8 cellular contexts compared by ENCODE assay signal in the genomic region with DNA sequence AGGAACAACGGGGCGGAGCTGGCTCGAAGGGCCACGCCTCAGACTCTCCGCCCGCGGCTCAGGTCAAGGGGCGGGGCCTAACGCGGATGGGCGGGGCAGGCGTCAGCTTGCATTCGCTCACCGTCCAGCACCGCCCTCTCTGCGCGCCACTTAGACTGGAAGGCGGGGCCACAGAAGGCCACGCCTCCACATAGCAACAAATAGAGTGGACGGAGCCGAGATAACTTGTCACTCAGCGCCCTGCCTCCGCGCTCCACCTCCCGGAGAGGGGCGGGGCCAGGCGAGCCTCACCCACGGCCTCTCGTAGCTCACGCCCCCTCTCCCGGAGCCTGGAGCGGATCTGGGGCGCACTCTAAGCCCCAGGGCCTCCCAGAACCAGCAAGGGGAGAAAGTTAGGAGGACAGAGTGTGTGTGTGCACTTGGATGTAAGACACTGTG. TPM values are rescaled to one million over a fixed set of nuclear protein-coding genes. Genes with fewer than 3 reads are reported as not detected.
DNase-seq lines count a peak whose midpoint lies in the region; ATAC-seq lines count a peak whose summit lies in the region.

No MANE protein-coding gene starts in this region.

- no peaks in the 10 kb centered on the region for H3K36me3 ChIP-seq in CD8-positive, alpha-beta memory T cell (ENCODE audit: insufficient read depth, low read length)

- no peaks in the 10 kb centered on the region for H3K9me3 Mint-ChIP-seq in CD8-positive, alpha-beta memory T cell

- peak overlapping the region; percentile 74 to 99 (median 96) for H3K27ac Mint-ChIP-seq in CD8-positive, alpha-beta memory T cell

- H3K27me3 Mint-ChIP-seq in CD8-positive, alpha-beta memory T cell: peaks cover 9 to 16% of the 10 kb centered on the region in 2 donors

- H3K4me1 ChIP-seq in CD8-positive, alpha-beta memory T cell (ENCODE audit: insufficient read depth, low read length): peaks cover 22% of the 10 kb centered on the region

- peak overlapping the region; percentile 69 to 94 (median 86) for H3K4me3 Mint-ChIP-seq in CD8-positive, alpha-beta memory T cell

- peak; percentile 99 to 100 (median 99) for DNase-seq in CD8-positive, alpha-beta memory T cell
- DNase-seq in HT1080 (ENCODE audit: low read depth) (peak; percentile 97), medulla oblongata (ENCODE audit: extremely low spot score) (peak; percentile 100)
- peak; percentile 82 for DNase-seq in NK-92 treated with Interleukin-12 subunit alpha and Interleukin-12 subunit beta, amount 100 ng/mL, for 24 hours (lab: John Stamatoyannopoulos, UW)
- peak; percentile 97 to 99 for DNase-seq in activated CD8-positive, alpha-beta memory T cell treated with anti-CD3 and anti-CD28 coated beads for 4 hours (ENCODE audit: low read depth in 2 of 2)
- peak; percentile 99 for DNase-seq in effector CD8-positive, alpha-beta T cell (lab: John Stamatoyannopoulos, UW)
- DNase-seq in stimulated activated CD4-positive, alpha-beta T cell treated with anti-CD3 and anti-CD28 coated beads, TNF-alpha, amount 100 ng/mL, for 4 hours (ENCODE audit: low read depth in 3 of 3): peak; percentile 99 to 100 (median 99)

- peak; percentile 85 for ATAC-seq in GM21381 (IDR thresholded peaks at IDR 0.05; ENCODE audit: unreplicated experiment)

- peak overlapping the region; percentile 87 for H3K27ac ChIP-seq in CD8-positive, alpha-beta memory T cell (ENCODE audit: low read depth, low read length)

- H3K9me3 ChIP-seq in CD8-positive, alpha-beta memory T cell (ENCODE audit: low read length): no peaks in the 10 kb centered on the region

- CTCF ChIA-PET in CD8-positive, alpha-beta memory T cell (lab: Charles Lee): interaction anchor here (0.9 to 4.4 kb wide), 17 partner anchors 10 to 679 kb away, joined by 3 to 46 read pairs (median 4); no protein-coding TSS in a partner anchor

- H3K36me3 Mint-ChIP-seq in CD8-positive, alpha-beta memory T cell: peaks cover 0 to 4% (median 1%) of the 10 kb centered on the region in 3 donors

- peaks cover 3% of the 10 kb centered on the region for H3K27me3 ChIP-seq in CD8-positive, alpha-beta memory T cell (ENCODE audit: insufficient read depth, low read length, poor library complexity, severe bottlenecking)

- H3K4me3 ChIP-seq in CD8-positive, alpha-beta memory T cell (ENCODE audit: low read length): peak overlapping the region; percentile 84

- peaks cover 23 to 32% (median 25%) of the 10 kb centered on the region in 3 donors for H3K4me1 Mint-ChIP-seq in CD8-positive, alpha-beta memory T cell

- POLR2A ChIA-PET in CD8-positive, alpha-beta memory T cell (lab: Charles Lee): interaction anchor here (0.5 to 3.8 kb wide), 12 partner anchors 23 to 333 kb away, joined by 3 to 27 read pairs (median 5); a partner anchor contains a TSS

RNA-seq across cellular contexts. Expression of a gene that starts 0.3 kb away (rescaled TPM):
- 10 to 100 TPM; 17.4 to 18.9 TPM for total RNA-seq in CD8-positive, alpha-beta memory T cell
- 22.8 TPM for polyA plus RNA-seq in CD8-positive, alpha-beta memory T cell
- total RNA-seq in HT1080 (2014; rRNA removed; shearing (Covaris generic)): 44.5 and 48.3 TPM in 2 replicates
- polyA plus RNA-seq in HT1080 (2015; cell fraction: cytosol; rRNA removed): 40.3 and 48.6 TPM in 2 replicates
- 30.7 TPM in 2 replicates for polyA plus RNA-seq in HT1080 (2015; cell fraction: nucleus; rRNA removed)

RNA-seq across cellular contexts. Expression of a gene that starts 1.0 kb away (rescaled TPM):
- total RNA-seq in CD8-positive, alpha-beta memory T cell: 1 to 10 TPM in 1 of 2 experiments, under 1 TPM in 1; 0.49 to 1.2 TPM
- not detected for polyA plus RNA-seq in CD8-positive, alpha-beta memory T cell
- total RNA-seq in HT1080 (2014; rRNA removed; shearing (Covaris generic)): 0.23 TPM in 1 of 2 replicates, not detected in the other
- 0.03 and 0.10 TPM in 2 replicates for polyA plus RNA-seq in HT1080 (2015; cell fraction: cytosol; rRNA removed)
- 0.17 and 0.64 TPM in 2 replicates for polyA plus RNA-seq in HT1080 (2015; cell fraction: nucleus; rRNA removed)

RNA-seq across cellular contexts. Expression of a gene that starts 21.7 kb away (rescaled TPM):
- 1 to 10 TPM; 7.0 to 8.5 TPM for total RNA-seq in CD8-positive, alpha-beta memory T cell
- polyA plus RNA-seq in CD8-positive, alpha-beta memory T cell: 9.5 TPM
- 8.4 and 12.0 TPM in 2 replicates for total RNA-seq in HT1080 (2014; rRNA removed; shearing (Covaris generic))
- 7.7 and 10.2 TPM in 2 replicates for polyA plus RNA-seq in HT1080 (2015; cell fraction: cytosol; rRNA removed)
- 8.3 and 9.0 TPM in 2 replicates for polyA plus RNA-seq in HT1080 (2015; cell fraction: nucleus; rRNA removed)

RNA-seq across cellular contexts. Expression of a gene that starts 40.0 kb away (rescaled TPM):
- 10 to 100 TPM; 15.9 to 17.8 TPM for total RNA-seq in CD8-positive, alpha-beta memory T cell
- 13.0 TPM for polyA plus RNA-seq in CD8-positive, alpha-beta memory T cell
- 9.9 and 13.6 TPM in 2 replicates for total RNA-seq in HT1080 (2014; rRNA removed; shearing (Covaris generic))
- 10.2 and 12.1 TPM in 2 replicates for polyA plus RNA-seq in HT1080 (2015; cell fraction: cytosol; rRNA removed)
- 6.2 and 7.7 TPM in 2 replicates for polyA plus RNA-seq in HT1080 (2015; cell fraction: nucleus; rRNA removed)

RNA-seq across cellular contexts. Expression of a gene that starts 52.6 kb away (rescaled TPM):
- total RNA-seq in CD8-positive, alpha-beta memory T cell: 1 to 10 TPM; 1.4 to 1.6 TPM
- polyA plus RNA-seq in CD8-positive, alpha-beta memory T cell: 0.29 TPM
- not detected in 2 replicates for total RNA-seq in HT1080 (2014; rRNA removed; shearing (Covaris generic))
- not detected in 2 replicates for polyA plus RNA-seq in HT1080 (2015; cell fraction: cytosol; rRNA removed)
- polyA plus RNA-seq in HT1080 (2015; cell fraction: nucleus; rRNA removed): not detected in 2 replicates

Comparison
In these comparisons a context has a peak if more than half of its experiments do, and no peak if none do; other contexts are left out.
1. Peak in every context shown above with its lines: DNase-seq, ATAC-seq, H3K4me3 ChIP-seq and H3K27ac ChIP-seq.